Comparison of ENCODE assay signal across 8 cellular contexts in the genomic region with DNA sequence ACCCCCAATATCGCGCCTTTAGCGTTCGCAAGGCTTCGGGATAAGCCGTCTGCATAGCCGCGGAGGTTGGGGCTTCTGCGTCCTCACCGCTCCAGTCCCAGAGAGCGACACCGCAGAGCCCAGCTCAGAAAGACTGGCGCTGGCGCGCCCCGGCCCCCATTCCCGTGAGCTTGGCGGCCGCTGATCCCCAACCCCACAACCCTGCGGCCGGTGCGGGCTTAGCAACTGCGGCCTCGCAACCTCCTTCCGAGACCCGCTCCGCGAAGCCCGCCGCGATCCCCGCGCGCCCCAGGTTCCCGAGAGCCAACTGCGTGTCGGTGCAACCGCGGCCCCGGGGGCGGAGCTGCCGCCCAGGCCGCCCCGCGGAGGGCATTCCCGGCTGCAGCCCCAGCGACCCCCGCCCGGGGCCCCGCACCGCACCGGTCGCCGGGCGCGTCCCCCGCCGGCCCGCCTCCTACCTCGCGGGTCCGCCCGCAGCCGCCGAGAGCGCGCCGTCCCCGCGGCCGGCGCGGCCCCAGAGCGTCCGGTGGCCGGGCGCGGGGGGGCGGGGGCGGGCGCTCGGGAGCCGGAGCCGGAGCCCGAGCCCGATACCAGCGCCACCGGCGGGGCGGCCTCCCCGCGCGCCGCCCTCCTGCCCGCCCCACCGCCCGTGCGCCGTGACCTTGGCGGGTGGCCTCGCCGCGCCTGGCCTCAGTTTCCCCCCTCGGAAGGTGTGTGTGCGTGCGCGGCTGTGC.
DNase-seq lines count a peak whose midpoint lies in the region; ATAC-seq, FAIRE-seq and TF ChIP-seq lines count a peak whose summit lies in the region.

No MANE protein-coding gene starts in this region.

- peak; percentile 25 for ATAC-seq in HepG2
- ATAC-seq in HG03442 (IDR thresholded peaks at IDR 0.05; ENCODE audit: unreplicated experiment), result no peak

- no peak overlapping the region for H2AFZ ChIP-seq in HepG2 (ENCODE audit: low read length)

- peak overlapping the region; percentile 52 for H3K27ac ChIP-seq in HepG2 (ENCODE audit: extremely low read length, insufficient read depth, low read length)
- peak overlapping the region; percentile 90 to 95 for H3K27ac ChIP-seq in tibial artery

- H4K20me1 ChIP-seq in HepG2 (ENCODE audit: insufficient read depth, low read length), result peaks cover 13% of the 10 kb centered on the region; the same call in 1 of the 2 replicates

- CTCF ChIA-PET in HepG2 (lab: Yijun Ruan, JAX; ENCODE audit: low intra/inter-chr PET ratio, low total read pairs), result no interaction called here

- no peak for TF ChIP-seq POLR2A in HepG2 (IDR thresholded peaks at IDR 0.05; ENCODE audit: insufficient read depth in 1 of 2, low read depth in 2 of 2, low read length in 2 of 2)

- no peaks in the 10 kb centered on the region for H3K79me2 ChIP-seq in HepG2 (ENCODE audit: insufficient read depth, low read length)

- intact Hi-C loops in activated CD4-positive, alpha-beta T cell treated with anti-CD3 and anti-CD28 coated beads, Interleukin-2, amount 10 ng/mL, durations not matched to agents 24 days and 14 days (cut with micrococcal nuclease), result loop anchor here (1.0 kb wide), 1 partner anchor 22 kb away; no protein-coding TSS in a partner anchor
- intact Hi-C loops in HepG2 (cut with micrococcal nuclease; ENCODE audit: unreplicated experiment) (loop anchor here (2.0 kb wide), 1 partner anchor 29 kb away; no protein-coding TSS in a partner anchor), tibial artery (cut with DNase I; ENCODE audit: low total_unique reads) (loop anchor here (5.0 kb wide), 1 partner anchor 126 kb away; no protein-coding TSS in a partner anchor)

- peak overlapping the region; percentile 98 for H3K4me3 Mint-ChIP-seq in activated CD4-positive, alpha-beta T cell treated with anti-CD3 and anti-CD28 coated beads, Interleukin-2, amount 10 ng/mL, durations not matched to agents 24 days and 14 days

- no peak; the same call in 1 of the 2 replicates for TF ChIP-seq RAD21 in HepG2 (CRISPR knock-in tag; IDR thresholded peaks at IDR 0.05)

- H3K9ac ChIP-seq in HepG2 (ENCODE audit: insufficient read depth, low read depth, low read length), result peak overlapping the region; percentile 68

- H3K4me3 ChIP-seq in MG63 (peak overlapping the region; percentile 56), HepG2 (replicated peaks in 1 of 3; ENCODE audit: insufficient read depth in 1 of 3, low read depth in 2 of 3, low read length in 3 of 3) (peak overlapping the region; percentile 72 to 86 (median 81)), tibial artery (peak overlapping the region; percentile 62 to 76)

- no peaks in the 10 kb centered on the region for H3K36me3 ChIP-seq in MG63
- H3K36me3 ChIP-seq in HepG2 (replicated peaks in 1 of 2; ENCODE audit: control insufficient read depth in 1 of 2, insufficient read depth in 2 of 2, low read length in 2 of 2), result no peaks in the 10 kb centered on the region
- H3K36me3 ChIP-seq in tibial artery, result no peaks in the 10 kb centered on the region

- H3K4me1 ChIP-seq in HepG2 (ENCODE audit: insufficient read depth, low read length) (peaks cover 47% of the 10 kb centered on the region), tibial artery (peaks cover 0 to 25% (median 14%) of the 10 kb centered on the region in 4 donors)

- no peak for FAIRE-seq in HepG2 (lab: Jason Lieb, UNC)

- no peaks in the 10 kb centered on the region for H3K27me3 Mint-ChIP-seq in activated CD4-positive, alpha-beta T cell treated with anti-CD3 and anti-CD28 coated beads, Interleukin-2, amount 10 ng/mL, durations not matched to agents 24 days and 14 days

- peaks cover 20% of the 10 kb centered on the region for H3K36me3 Mint-ChIP-seq in activated CD4-positive, alpha-beta T cell treated with anti-CD3 and anti-CD28 coated beads, Interleukin-2, amount 10 ng/mL, durations not matched to agents 24 days and 14 days (ENCODE audit: low read depth)

- H3K4me1 Mint-ChIP-seq in activated CD4-positive, alpha-beta T cell treated with anti-CD3 and anti-CD28 coated beads, Interleukin-2, amount 10 ng/mL, durations not matched to agents 24 days and 14 days, result peaks cover 16% of the 10 kb centered on the region

- POLR2A ChIA-PET in HepG2 (lab: Yijun Ruan, JAX), result interaction anchor here (1.4 to 3.3 kb wide), 3 partner anchors 26 to 152 kb away, joined by 5 to 29 read pairs (median 15); partner anchors contain the start of gene RPL32

- H3K27me3 ChIP-seq in MG63 (no peaks in the 10 kb centered on the region), HepG2 (ENCODE audit: control insufficient read depth in 1 of 2, insufficient read depth in 2 of 2, low read length in 2 of 2) (no peaks in the 10 kb centered on the region), tibial artery (no peaks in the 10 kb centered on the region)

- TF ChIP-seq CTCF in HepG2 (CRISPR knock-in tag; IDR thresholded peaks at IDR 0.05) (no peak), tibial artery (IDR thresholded peaks at IDR 0.05) (no peak)

- in situ Hi-C loops in T47D (cut with HindIII; ENCODE audit: low pct_unique_long_range_greater_than_20kb, low sequenced_read_pairs), result no loop called here
- in situ Hi-C loops in HepG2 (cut with HindIII; ENCODE audit: extremely low pct_ligation_motif_present, low pct_unique_long_range_greater_than_20kb), result no loop called here

- TF ChIP-seq EP300 in HepG2 (IDR thresholded peaks at IDR 0.05; ENCODE audit: low read depth in 2 of 2, low read length in 2 of 2) (no peak), HepG2 (CRISPR knock-in tag; IDR thresholded peaks at IDR 0.05; ENCODE audit: borderline replicate concordance) (no peak)

- no TSS peak for BruUV-seq in HepG2 (replicated peaks; lab: Mats Ljungman, UMichigan)

- no peaks in the 10 kb centered on the region for H3K9me3 Mint-ChIP-seq in activated CD4-positive, alpha-beta T cell treated with anti-CD3 and anti-CD28 coated beads, Interleukin-2, amount 10 ng/mL, durations not matched to agents 24 days and 14 days

- no peak overlapping the region for H3K27ac Mint-ChIP-seq in activated CD4-positive, alpha-beta T cell treated with anti-CD3 and anti-CD28 coated beads, Interleukin-2, amount 10 ng/mL, durations not matched to agents 24 days and 14 days

- 0% methylated on average over 15 of the region's 107 CpGs for WGBS in HepG2 (ENCODE audit: low lambda C conversion rate)

- peak overlapping the region; percentile 84 for H3K4me2 ChIP-seq in HepG2 (ENCODE audit: low read depth, low read length)

- DNase-seq in activated CD4-positive, alpha-beta T cell treated with anti-CD3 and anti-CD28 coated beads, Interleukin-2, amount 10 ng/mL, durations not matched to agents 24 days and 14 days, result peak; percentile 76
- no peak for DNase-seq in activated CD4-positive, alpha-beta T cell treated with anti-CD3 and anti-CD28 coated beads, Interleukin-2, amount 50 U/mL, for 1 hour
- DNase-seq in MG63 (no peak), T47D (ENCODE audit: low read depth in 1 of 2, low spot score in 1 of 2) (peak; percentile 19 to 61), HepG2 (ENCODE audit: low spot score) (no peak), tibial artery (no peak), DMS153 treated with DMSO at 0.1 percent for 48 hours (lab: John Stamatoyannopoulos, UW; ENCODE audit: unreplicated experiment) (no peak)

- H3K9me3 ChIP-seq in MG63 (no peaks in the 10 kb centered on the region), HepG2 (ENCODE audit: low read length) (no peaks in the 10 kb centered on the region), tibial artery (no peaks in the 10 kb centered on the region)

TF ChIP-seq in HepG2, 621 proteins besides CTCF, POLR2A, EP300 and RAD21 (continues in another document):
- TF ChIP-seq ZSCAN12 (CRISPR knock-in tag; IDR thresholded peaks at IDR 0.05), result no peak
- TF ChIP-seq MAX (IDR thresholded peaks at IDR 0.05), result peak; percentile 31; the same call in 1 of the 2 replicates
- TF ChIP-seq TARDBP (CRISPR knock-in tag; IDR thresholded peaks at IDR 0.05), result no peak
- peak; percentile 22; the same call in 1 of the 2 replicates for TF ChIP-seq ARNT2 (CRISPR knock-in tag; IDR thresholded peaks at IDR 0.05; ENCODE audit: low read depth)
- TF ChIP-seq ZNF777 (CRISPR knock-in tag; IDR thresholded peaks at IDR 0.05), result peak; percentile 78; the same call in 1 of the 2 replicates
- no peak for TF ChIP-seq ZNF605 (CRISPR knock-in tag; IDR thresholded peaks at IDR 0.05)
- TF ChIP-seq TEAD2 (CRISPR knock-in tag; IDR thresholded peaks at IDR 0.05), result no peak
- TF ChIP-seq HDAC2 (CRISPR knock-in tag; IDR thresholded peaks at IDR 0.05), result peak; percentile 5; the same call in 1 of the 2 replicates
- 0 out of 2 replicates have a peak, but pooled peaks have one; percentile 16 for TF ChIP-seq YEATS4 (CRISPR knock-in tag; IDR thresholded peaks at IDR 0.05; ENCODE audit: borderline replicate concordance)
- TF ChIP-seq ZNF790 (CRISPR knock-in tag; IDR thresholded peaks at IDR 0.05; ENCODE audit: borderline replicate concordance), result no peak
- TF ChIP-seq ZNF260 (CRISPR knock-in tag; IDR thresholded peaks at IDR 0.05; ENCODE audit: borderline replicate concordance, low read depth), result no peak
- peak; percentile 22 for TF ChIP-seq AGO2 (optimal IDR thresholded peaks at IDR 0.05; ENCODE audit: low read depth, low read length)
- TF ChIP-seq HMG20B (CRISPR knock-in tag; conservative IDR thresholded peaks at IDR 0.05), result no peak
- TF ChIP-seq ZSCAN29 (CRISPR knock-in tag; conservative IDR thresholded peaks at IDR 0.05), result 0 out of 2 replicates have a peak, but pooled peaks have one; percentile 23
- TF ChIP-seq TIGD3 (CRISPR knock-in tag; IDR thresholded peaks at IDR 0.05; ENCODE audit: borderline replicate concordance), result no peak
- TF ChIP-seq HNRNPLL (IDR thresholded peaks at IDR 0.05; ENCODE audit: low read depth, low read length, poor library complexity, severe bottlenecking), result peak; percentile 50
- TF ChIP-seq HNF4A (CRISPR knock-in tag; IDR thresholded peaks at IDR 0.05), result no peak
- no peak for TF ChIP-seq AGO1 (IDR thresholded peaks at IDR 0.05; ENCODE audit: low read depth, low read length, poor library complexity, severe bottlenecking)

Comparison
In these comparisons a context has a peak if more than half of its experiments do, and no peak if none do; other contexts are left out.
1. DNase-seq: peak in activated CD4-positive, alpha-beta T cell treated with anti-CD3 and anti-CD28 coated beads, Interleukin-2, amount 10 ng/mL, durations not matched to agents 24 days and 14 days (single experiment) and T47D (2 of 2); none in activated CD4-positive, alpha-beta T cell treated with anti-CD3 and anti-CD28 coated beads, Interleukin-2, amount 50 U/mL, for 1 hour (single experiment), MG63 (single experiment), HepG2 (single experiment), tibial artery (0 of 2) and DMS153 treated with DMSO at 0.1 percent for 48 hours (single experiment).
2. Peak in every context shown above with its lines, with median percentiles within 50 percentile points of each other: H3K4me3 ChIP-seq.